ENCODE assay signal across 23 cellular contexts in genomic region chr18:14221689-14222088, GRCh38.
DNase-seq lines count a peak whose midpoint lies in the region; ATAC-seq and TF ChIP-seq lines count a peak whose summit lies in the region.
"Had no signal": no experiment of that assay in that cellular context is flagged by ENCODE, and none has a peak within 500 bp of the region (broad histone marks: within the 10 kb centered on the region; RNA-seq: fewer than 3 reads in every experiment).

No MANE protein-coding gene starts in this region.

- H3K9me3 ChIP-seq in OCI-LY7 (ENCODE audit: low read length) (no peaks in the 10 kb centered on the region), osteoblast (ENCODE audit: low read depth, low read length) (no peaks in the 10 kb centered on the region)
- H3K9me3 ChIP-seq: HAP-1 had no signal

- intact Hi-C loops in OCI-LY7 (cut with micrococcal nuclease; ENCODE audit: unreplicated experiment), result no loop called here

- TSS peak; percentile 57 for BruUV-seq in OCI-LY7 (replicated peaks; lab: Mats Ljungman, UMichigan)

- H3K27me3 ChIP-seq in osteoblast (ENCODE audit: insufficient read depth, low read length), result no peaks in the 10 kb centered on the region
- H3K27me3 ChIP-seq: Peyer's patch had no signal

- H3K27ac ChIP-seq in OCI-LY7 (ENCODE audit: low read depth, low read length, poor library complexity, severe bottlenecking) (no peak overlapping the region), osteoblast (ENCODE audit: low read depth, low read length) (no peak overlapping the region)
- H3K27ac ChIP-seq: GM23248, Peyer's patch had no signal

- DNase-seq in AG08396 (ENCODE audit: low spot score) (peak; percentile 0), GM10248 (ENCODE audit: extremely low spot score) (peak; percentile 2), OCI-LY7 (ENCODE audit: low spot score) (no peak), osteoblast (ENCODE audit: insufficient read length, low spot score, missing footprints) (peak; percentile 9), NCI-H226 (no peak)
- DNase-seq in activated CD4-positive, CD25-positive, alpha-beta regulatory T cell treated with anti-CD3 and anti-CD28 coated beads, Interleukin-2, amount 50 U/mL, for 72 hours, result no peak
- DNase-seq in stimulated activated naive B cell treated with anti-CD40 and anti-IgM and Interleukin-4, amounts not matched to agents 10 μg/mL and 1 μg/mL and 100 μg/mL, for 72 hours, result no peak
- DNase-seq: ACHN; AML-193; C1 segment of cervical spinal cord; CD8-positive, alpha-beta T cell; DMS153; GM23248; KBM-7; MM.1S; NCI-H1048; NCI-H1417 treated with DMSO at 0.1 percent for 48 hours; NCI-H1930; NCI-H510A treated with DMSO at 0.1 percent for 48 hours; NCI-H748 treated with DMSO at 0.1 percent for 48 hours; Peyer's patch; SW 1271 had no signal

- POLR2A ChIA-PET in GM10248 (lab: Yijun Ruan, JAX), result no interaction called here
- POLR2A ChIA-PET in OCI-LY7 (lab: Charles Lee), result no interaction called here

- H3K9me3 Mint-ChIP-seq in stimulated activated naive B cell treated with anti-CD40 and anti-IgM and Interleukin-4, amounts not matched to agents 10 μg/mL and 1 μg/mL and 100 μg/mL, for 72 hours, result peaks cover 0 to 4% of the 10 kb centered on the region in 2 donors
- H3K9me3 Mint-ChIP-seq: CD8-positive, alpha-beta T cell had no signal

- H3K79me2 ChIP-seq in OCI-LY7 (ENCODE audit: insufficient read depth, low read depth, low read length), result no peaks in the 10 kb centered on the region
- no peaks in the 10 kb centered on the region for H3K79me2 ChIP-seq in osteoblast (ENCODE audit: insufficient read depth, low read length)

- CTCF ChIA-PET in GM10248 (lab: Yijun Ruan, JAX), result no interaction called here
- CTCF ChIA-PET in OCI-LY7 (lab: Charles Lee; ENCODE audit: unreplicated experiment), result no interaction called here

- H3K27me3 Mint-ChIP-seq in stimulated activated naive B cell treated with anti-CD40 and anti-IgM and Interleukin-4, amounts not matched to agents 10 μg/mL and 1 μg/mL and 100 μg/mL, for 72 hours, result no peaks in the 10 kb centered on the region

- H3K4me2 ChIP-seq in OCI-LY7 (ENCODE audit: low read length) (no peak overlapping the region), osteoblast (ENCODE audit: insufficient read depth, low read length) (no peak overlapping the region)

- H3K4me1 ChIP-seq in OCI-LY7 (ENCODE audit: insufficient read depth, low read length, poor library complexity, severe bottlenecking) (no peaks in the 10 kb centered on the region), osteoblast (ENCODE audit: insufficient read depth, low read length) (no peaks in the 10 kb centered on the region)
- H3K4me1 ChIP-seq: HAP-1, Peyer's patch had no signal

- H3K36me3 Mint-ChIP-seq in stimulated activated naive B cell treated with anti-CD40 and anti-IgM and Interleukin-4, amounts not matched to agents 10 μg/mL and 1 μg/mL and 100 μg/mL, for 72 hours, result peaks cover 9 to 17% of the 10 kb centered on the region in 2 donors

- H2AFZ ChIP-seq in OCI-LY7 (ENCODE audit: low read length) (no peak overlapping the region), osteoblast (ENCODE audit: low read length) (no peak overlapping the region)
- H2AFZ ChIP-seq: GM23248 had no signal

- TF ChIP-seq CTCF in GM10248 (IDR thresholded peaks at IDR 0.05; ENCODE audit: control extremely low read depth, extremely low read depth, low read depth, missing control alignments), result no peak
- TF ChIP-seq CTCF in OCI-LY7 (conservative IDR thresholded peaks at IDR 0.05; ENCODE audit: low read length), result no peak
- TF ChIP-seq CTCF in osteoblast (IDR thresholded peaks at IDR 0.05; ENCODE audit: extremely low read depth, low read depth, low read length), result no peak

- H3K4me1 Mint-ChIP-seq in stimulated activated naive B cell treated with anti-CD40 and anti-IgM and Interleukin-4, amounts not matched to agents 10 μg/mL and 1 μg/mL and 100 μg/mL, for 72 hours, result no peaks in the 10 kb centered on the region

- H3K4me3 ChIP-seq in OCI-LY7 (ENCODE audit: low read depth, low read length, poor library complexity, severe bottlenecking) (no peak overlapping the region), osteoblast (ENCODE audit: insufficient read depth, low read length) (no peak overlapping the region)
- H3K4me3 ChIP-seq: GM23248, HAP-1, Peyer's patch had no signal

- no peak overlapping the region for H3K4me3 Mint-ChIP-seq in stimulated activated naive B cell treated with anti-CD40 and anti-IgM and Interleukin-4, amounts not matched to agents 10 μg/mL and 1 μg/mL and 100 μg/mL, for 72 hours
- H3K4me3 Mint-ChIP-seq: CD8-positive, alpha-beta T cell had no signal

- ATAC-seq in stimulated activated naive B cell treated with anti-CD40 and anti-IgM and Interleukin-4, amounts not matched to agents 10 μg/mL and 1 μg/mL and 100 μg/mL, for 72 hours (replicated peaks), result no peak
- ATAC-seq: CD8-positive, alpha-beta T cell had no signal

- no peaks in the 10 kb centered on the region for H4K20me1 ChIP-seq in OCI-LY7 (ENCODE audit: insufficient read depth, low read length)
- no peaks in the 10 kb centered on the region for H4K20me1 ChIP-seq in osteoblast (ENCODE audit: insufficient read depth, low read length)

- no peaks in the 10 kb centered on the region for H3K36me3 ChIP-seq in OCI-LY7 (ENCODE audit: insufficient read depth, low read length)
- H3K36me3 ChIP-seq in osteoblast (ENCODE audit: insufficient read depth, low read length), result no peaks in the 10 kb centered on the region
- H3K36me3 ChIP-seq: HAP-1, Peyer's patch had no signal

- H3K9me2 ChIP-seq in OCI-LY7 (ENCODE audit: insufficient read depth, low read length), result no peaks in the 10 kb centered on the region

- no peak overlapping the region for H3K27ac Mint-ChIP-seq in stimulated activated naive B cell treated with anti-CD40 and anti-IgM and Interleukin-4, amounts not matched to agents 10 μg/mL and 1 μg/mL and 100 μg/mL, for 72 hours
- H3K27ac Mint-ChIP-seq: CD8-positive, alpha-beta T cell had no signal

Comparison
In these comparisons a context has a peak if more than half of its experiments do, and no peak if none do; other contexts are left out.
1. DNase-seq: peak in AG08396 (single experiment), GM10248 (single experiment) and osteoblast (single experiment); none in OCI-LY7 (single experiment), activated CD4-positive, CD25-positive, alpha-beta regulatory T cell treated with anti-CD3 and anti-CD28 coated beads, Interleukin-2, amount 50 U/mL, for 72 hours (single experiment), stimulated activated naive B cell treated with anti-CD40 and anti-IgM and Interleukin-4, amounts not matched to agents 10 μg/mL and 1 μg/mL and 100 μg/mL, for 72 hours (single experiment) and NCI-H226 (single experiment).